In the genomic region with DNA sequence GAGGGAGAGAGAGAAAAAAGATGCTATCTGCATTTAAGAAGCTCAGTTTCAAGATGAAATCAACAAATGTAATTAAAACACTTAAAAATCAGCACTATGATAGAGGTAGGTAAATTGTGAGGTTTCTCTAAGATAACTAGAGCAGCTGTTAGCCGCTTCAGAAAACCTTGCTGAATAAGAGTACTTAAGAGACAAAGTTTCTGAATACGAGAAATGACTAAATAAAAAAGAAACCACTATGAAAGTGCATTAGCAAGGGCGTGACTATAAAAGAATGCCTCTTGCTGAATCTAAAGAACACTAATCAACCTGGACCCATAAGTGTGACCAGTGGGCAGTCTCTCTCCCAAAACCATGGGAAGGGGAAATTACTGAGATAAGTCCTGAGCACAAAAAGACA, we compare ENCODE assay signal across 15 cellular contexts. TPM values are rescaled to one million over a fixed set of nuclear protein-coding genes. Genes with fewer than 3 reads are reported as not detected.
DNase-seq lines count a peak whose midpoint lies in the region; ATAC-seq lines count a peak whose summit lies in the region.
"Had no signal": no experiment of that assay in that cellular context is flagged by ENCODE, and none has a peak within 500 bp of the region (broad histone marks: within the 10 kb centered on the region; RNA-seq: fewer than 3 reads in every experiment).

No MANE protein-coding gene starts in this region.

- no peaks in the 10 kb centered on the region for H3K27me3 Mint-ChIP-seq in naive B cell
- H3K27me3 Mint-ChIP-seq: activated naive CD4-positive, alpha-beta T cell treated with anti-CD3 and anti-CD28 coated beads, Interleukin-2, amount 50 U/mL, for 24 hours had no signal

- peaks cover 20 to 29% of the 10 kb centered on the region in 2 donors for H3K36me3 Mint-ChIP-seq in naive B cell

- no peaks in the 10 kb centered on the region for H3K9me3 ChIP-seq in right cardiac atrium (ENCODE audit: control insufficient read depth, low read length)
- H3K9me3 ChIP-seq: breast epithelium had no signal

- no peaks in the 10 kb centered on the region for H3K4me1 ChIP-seq in right cardiac atrium (ENCODE audit: control insufficient read depth, insufficient read depth, low read length)
- H3K4me1 ChIP-seq: breast epithelium had no signal

- intact Hi-C loops in right cardiac atrium (cut with DNase I): no loop called here

- no peak overlapping the region for H3K27ac ChIP-seq in right cardiac atrium (ENCODE audit: low read length)
- H3K27ac ChIP-seq: breast epithelium had no signal

- WGBS in right cardiac atrium: 89% methylated on average over 3 of the region's 3 CpGs

- no peak for DNase-seq in naive B cell
- no peak for DNase-seq in NCI-H1105 (lab: John Stamatoyannopoulos, UW)
- DNase-seq in KG1 (lab: John Stamatoyannopoulos, UW): no peak
- DNase-seq in right cardiac atrium: no peak
- DNase-seq: AML-193; hypothalamus; NCI-H2081 treated with DMSO at 0.1 percent for 48 hours; NCI-H526; stimulated activated CD4-positive, alpha-beta T cell treated with anti-CD3 and anti-CD28 coated beads, Interleukin-4, amount 100 ng/mL, for 4 hours had no signal

- peak overlapping the region; percentile 86 to 98 (median 92) for H3K27ac Mint-ChIP-seq in naive B cell
- H3K27ac Mint-ChIP-seq: activated naive CD4-positive, alpha-beta T cell treated with anti-CD3 and anti-CD28 coated beads, Interleukin-2, amount 50 U/mL, for 24 hours; GM23338 had no signal

- peaks cover 0 to 2% (median 0%) of the 10 kb centered on the region in 7 donors for H3K9me3 Mint-ChIP-seq in naive B cell
- H3K9me3 Mint-ChIP-seq: activated naive CD4-positive, alpha-beta T cell treated with anti-CD3 and anti-CD28 coated beads, Interleukin-2, amount 50 U/mL, for 24 hours; GM23338 had no signal

- H3K27me3 ChIP-seq in right cardiac atrium (ENCODE audit: control insufficient read depth, insufficient read depth): no peaks in the 10 kb centered on the region
- H3K27me3 ChIP-seq: breast epithelium had no signal

- ATAC-seq in GM18511 (IDR thresholded peaks at IDR 0.05; ENCODE audit: unreplicated experiment) (peak; percentile 65), GM21529 (IDR thresholded peaks at IDR 0.05; ENCODE audit: unreplicated experiment) (peak; percentile 51), HG03432 (IDR thresholded peaks at IDR 0.05; ENCODE audit: unreplicated experiment) (peak; percentile 76), naive B cell (ENCODE audit: low read depth in 2 of 2) (peak; percentile 22 to 24), right cardiac atrium (no peak)
- ATAC-seq: GM23338 had no signal

- H3K4me3 Mint-ChIP-seq in naive B cell: peak overlapping the region; percentile 67 to 92 (median 86)
- H3K4me3 Mint-ChIP-seq: activated naive CD4-positive, alpha-beta T cell treated with anti-CD3 and anti-CD28 coated beads, Interleukin-2, amount 50 U/mL, for 24 hours; GM23338 had no signal

- no peak overlapping the region for H3K4me3 ChIP-seq in right cardiac atrium (ENCODE audit: low read length)
- H3K4me3 ChIP-seq: breast epithelium, GM23338 had no signal

- H3K4me1 Mint-ChIP-seq in naive B cell: peaks cover 39 to 64% (median 46%) of the 10 kb centered on the region in 3 donors
- H3K4me1 Mint-ChIP-seq: activated naive CD4-positive, alpha-beta T cell treated with anti-CD3 and anti-CD28 coated beads, Interleukin-2, amount 50 U/mL, for 24 hours; GM23338 had no signal

RNA-seq across cellular contexts. Expression of gene IQCB1, which starts 41.8 kb away (rescaled TPM):
- 10 to 100 TPM; 40.4 to 53.9 (median 46.7) TPM for polyA plus RNA-seq in naive B cell (ENCODE audit: low read depth in 6 of 6)
- total RNA-seq in right cardiac atrium: 10 to 100 TPM in 1 of 4 donors, 1 to 10 TPM in 3; 8.9 to 10.2 (median 9.4) TPM
- 5.9 TPM for polyA plus RNA-seq in right cardiac atrium

RNA-seq across cellular contexts. Expression of gene EAF2, which starts 41.9 kb away (rescaled TPM):
- polyA plus RNA-seq in naive B cell (ENCODE audit: low read depth in 6 of 6) (100 to 1,000 TPM; 431 to 811 (median 611) TPM), right cardiac atrium (6.0 TPM)
- total RNA-seq in right cardiac atrium: 1 to 10 TPM; 4.4 to 7.1 (median 5.3) TPM

RNA-seq across cellular contexts. Expression of gene GOLGB1, which starts 43.5 kb away (rescaled TPM):
- polyA plus RNA-seq in naive B cell (ENCODE audit: low read depth in 6 of 6) (10 to 100 TPM in 1 of 6 donors, 1 to 10 TPM in 5; 1.2 to 10.6 (median 5.8) TPM), right cardiac atrium (19.8 TPM)
- 10 to 100 TPM; 52.8 to 60.8 (median 58.4) TPM for total RNA-seq in right cardiac atrium

Comparison
In these comparisons a context has a peak if more than half of its experiments do, and no peak if none do; other contexts are left out.
1. ATAC-seq: peak in GM18511 (single experiment), GM21529 (single experiment), HG03432 (single experiment) and naive B cell (2 of 2); none in right cardiac atrium (0 of 2).
2. RNA of gene EAF2, which starts 41.9 kb away (polyA plus RNA-seq): 431 to 811 TPM in naive B cell; 6.0 TPM in right cardiac atrium (single experiment); every median in the first group is over 10 times any median in the second.